In the genomic region with DNA sequence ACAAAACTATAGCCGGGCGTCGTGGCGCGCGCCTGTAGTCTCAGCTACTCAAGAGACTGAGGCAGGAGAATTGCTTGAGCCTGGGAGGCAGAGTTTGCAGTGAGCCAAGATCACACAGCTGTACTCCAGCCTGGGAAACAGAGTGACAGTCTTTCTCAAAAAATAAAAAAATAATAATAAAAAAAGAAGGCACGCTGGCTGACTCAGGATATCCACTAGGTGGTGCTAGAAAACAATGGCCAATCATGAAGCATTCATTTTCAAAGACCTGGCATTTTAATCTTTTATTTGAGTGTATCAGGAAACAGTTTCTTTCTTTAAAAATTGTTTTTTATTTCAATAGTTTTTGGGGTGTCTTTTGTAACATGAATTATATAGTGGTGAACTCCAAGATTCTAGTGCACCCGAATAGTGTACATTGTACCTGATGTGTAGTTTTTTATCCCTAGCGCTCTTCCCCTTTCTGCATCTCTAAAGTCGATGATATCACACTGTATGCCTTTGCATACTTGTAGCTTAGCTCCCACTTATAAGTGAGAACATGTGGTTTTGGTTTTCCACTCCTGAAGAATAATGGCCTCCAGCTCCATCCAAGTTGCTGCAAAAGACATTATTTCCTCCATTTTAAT, we compare ENCODE assay signal across 8 cellular contexts.
DNase-seq lines count a peak whose midpoint lies in the region; ATAC-seq and TF ChIP-seq lines count a peak whose summit lies in the region.

No MANE protein-coding gene starts in this region.

- no peak overlapping the region for H3K4me3 Mint-ChIP-seq in HFFc6
- H3K4me3 Mint-ChIP-seq in stimulated activated effector memory CD8-positive, alpha-beta T cell treated with anti-CD3 and anti-CD28 coated beads, Interleukin-12 subunit alpha, Interleukin-12 subunit beta, amount 100 ng/mL, for 72 hours: no peak overlapping the region

- no peaks in the 10 kb centered on the region for H3K9me3 Mint-ChIP-seq in HFFc6
- no peaks in the 10 kb centered on the region for H3K9me3 Mint-ChIP-seq in stimulated activated effector memory CD8-positive, alpha-beta T cell treated with anti-CD3 and anti-CD28 coated beads, Interleukin-12 subunit alpha, Interleukin-12 subunit beta, amount 100 ng/mL, for 72 hours

- H3K27me3 Mint-ChIP-seq in HFFc6 (ENCODE audit: insufficient read depth): peaks cover 26% of the 10 kb centered on the region

- no peaks in the 10 kb centered on the region for H3K4me1 Mint-ChIP-seq in HFFc6 (ENCODE audit: low read depth)
- peaks cover 7% of the 10 kb centered on the region for H3K4me1 Mint-ChIP-seq in stimulated activated effector memory CD8-positive, alpha-beta T cell treated with anti-CD3 and anti-CD28 coated beads, Interleukin-12 subunit alpha, Interleukin-12 subunit beta, amount 100 ng/mL, for 72 hours

- no peaks in the 10 kb centered on the region for H3K36me3 Mint-ChIP-seq in HFFc6 (ENCODE audit: low read depth)
- H3K36me3 Mint-ChIP-seq in stimulated activated effector memory CD8-positive, alpha-beta T cell treated with anti-CD3 and anti-CD28 coated beads, Interleukin-12 subunit alpha, Interleukin-12 subunit beta, amount 100 ng/mL, for 72 hours: no peaks in the 10 kb centered on the region

- DNase-seq in COLO829 (ENCODE audit: low spot score) (peak; percentile 63), HFFc6 (peak; percentile 46), iPS-NIHi11 (ENCODE audit: low spot score) (peak; percentile 60), NCI-H524 (lab: John Stamatoyannopoulos, UW) (no peak), NCI-H2081 treated with DMSO at 0.1 percent for 48 hours (lab: John Stamatoyannopoulos, UW) (no peak)
- DNase-seq in stimulated activated effector memory CD8-positive, alpha-beta T cell treated with anti-CD3 and anti-CD28 coated beads, Interleukin-12 subunit alpha, Interleukin-12 subunit beta, amount 100 ng/mL, for 72 hours (ENCODE audit: low spot score in 2 of 2): no peak

- ATAC-seq in stimulated activated effector memory CD8-positive, alpha-beta T cell treated with anti-CD3 and anti-CD28 coated beads, Interleukin-12 subunit alpha, Interleukin-12 subunit beta, amount 100 ng/mL, for 72 hours: no peak
- ATAC-seq in GM19324 (IDR thresholded peaks at IDR 0.05; ENCODE audit: low FRiP score, unreplicated experiment): no peak

- H3K27ac Mint-ChIP-seq in HFFc6: no peak overlapping the region
- H3K27ac Mint-ChIP-seq in stimulated activated effector memory CD8-positive, alpha-beta T cell treated with anti-CD3 and anti-CD28 coated beads, Interleukin-12 subunit alpha, Interleukin-12 subunit beta, amount 100 ng/mL, for 72 hours: no peak overlapping the region

- TF ChIP-seq CTCF in HFFc6 (IDR thresholded peaks at IDR 0.05) (peak; percentile 89), VCaP (conservative IDR thresholded peaks at IDR 0.05) (peak; percentile 88)

- H3K27ac ChIP-seq in VCaP: no peak overlapping the region

Comparison
In these comparisons a context has a peak if more than half of its experiments do, and no peak if none do; other contexts are left out.
1. DNase-seq: peak in COLO829 (single experiment), HFFc6 (single experiment) and iPS-NIHi11 (single experiment); none in NCI-H524 (0 of 2), stimulated activated effector memory CD8-positive, alpha-beta T cell treated with anti-CD3 and anti-CD28 coated beads, Interleukin-12 subunit alpha, Interleukin-12 subunit beta, amount 100 ng/mL, for 72 hours (0 of 2) and NCI-H2081 treated with DMSO at 0.1 percent for 48 hours (single experiment).